ENCODE assay signal across 2 cellular contexts in the genomic region with DNA sequence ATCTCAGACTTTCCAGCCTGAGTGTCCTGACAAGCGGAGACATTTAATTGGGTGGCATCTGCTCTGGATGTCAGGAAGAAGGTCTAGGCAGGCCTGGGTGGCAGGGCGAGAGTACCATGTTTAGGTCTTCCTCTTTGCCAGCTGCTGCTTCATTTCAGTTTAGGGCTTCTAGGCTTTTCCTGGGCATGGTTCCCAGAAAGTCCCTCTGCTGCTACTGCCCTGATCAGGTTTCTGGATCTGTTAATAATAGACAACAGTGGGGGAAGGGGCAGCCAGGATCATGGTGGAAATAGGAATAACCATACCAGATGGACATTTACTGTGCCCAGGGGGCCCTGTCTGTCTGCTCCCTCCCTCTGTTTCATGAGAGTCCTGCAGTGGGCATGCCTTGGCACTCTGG.
TF ChIP-seq lines count a peak whose summit lies in the region.

No MANE protein-coding gene starts in this region.

TF ChIP-seq in liver, 16 proteins besides CTCF, POLR2A, EP300 and RAD21:
- TF ChIP-seq, protein P1, sequence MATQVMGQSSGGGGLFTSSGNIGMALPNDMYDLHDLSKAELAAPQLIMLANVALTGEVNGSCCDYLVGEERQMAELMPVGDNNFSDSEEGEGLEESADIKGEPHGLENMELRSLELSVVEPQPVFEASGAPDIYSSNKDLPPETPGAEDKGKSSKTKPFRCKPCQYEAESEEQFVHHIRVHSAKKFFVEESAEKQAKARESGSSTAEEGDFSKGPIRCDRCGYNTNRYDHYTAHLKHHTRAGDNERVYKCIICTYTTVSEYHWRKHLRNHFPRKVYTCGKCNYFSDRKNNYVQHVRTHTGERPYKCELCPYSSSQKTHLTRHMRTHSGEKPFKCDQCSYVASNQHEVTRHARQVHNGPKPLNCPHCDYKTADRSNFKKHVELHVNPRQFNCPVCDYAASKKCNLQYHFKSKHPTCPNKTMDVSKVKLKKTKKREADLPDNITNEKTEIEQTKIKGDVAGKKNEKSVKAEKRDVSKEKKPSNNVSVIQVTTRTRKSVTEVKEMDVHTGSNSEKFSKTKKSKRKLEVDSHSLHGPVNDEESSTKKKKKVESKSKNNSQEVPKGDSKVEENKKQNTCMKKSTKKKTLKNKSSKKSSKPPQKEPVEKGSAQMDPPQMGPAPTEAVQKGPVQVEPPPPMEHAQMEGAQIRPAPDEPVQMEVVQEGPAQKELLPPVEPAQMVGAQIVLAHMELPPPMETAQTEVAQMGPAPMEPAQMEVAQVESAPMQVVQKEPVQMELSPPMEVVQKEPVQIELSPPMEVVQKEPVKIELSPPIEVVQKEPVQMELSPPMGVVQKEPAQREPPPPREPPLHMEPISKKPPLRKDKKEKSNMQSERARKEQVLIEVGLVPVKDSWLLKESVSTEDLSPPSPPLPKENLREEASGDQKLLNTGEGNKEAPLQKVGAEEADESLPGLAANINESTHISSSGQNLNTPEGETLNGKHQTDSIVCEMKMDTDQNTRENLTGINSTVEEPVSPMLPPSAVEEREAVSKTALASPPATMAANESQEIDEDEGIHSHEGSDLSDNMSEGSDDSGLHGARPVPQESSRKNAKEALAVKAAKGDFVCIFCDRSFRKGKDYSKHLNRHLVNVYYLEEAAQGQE (IDR thresholded peaks at IDR 0.05): peak; percentile 15
- TF ChIP-seq GABPA (IDR thresholded peaks at IDR 0.05 in 1 of 2, conservative IDR thresholded peaks at IDR 0.05 in 1 of 2) (no peak), SP1 (IDR thresholded peaks at IDR 0.05) (peak; percentile 42), YY1 (IDR thresholded peaks at IDR 0.05) (peak; percentile 55)

TF ChIP-seq in HepG2, 621 proteins besides CTCF, POLR2A, EP300 and RAD21:
- TF ChIP-seq, protein P1 (IDR thresholded peaks at IDR 0.05; ENCODE audit: borderline replicate concordance in 1 of 2, low read depth in 1 of 2, low read length in 2 of 2): no peak
- TF ChIP-seq WIZ (CRISPR knock-in tag; IDR thresholded peaks at IDR 0.05) (no peak), IRX3 (CRISPR knock-in tag; IDR thresholded peaks at IDR 0.05; ENCODE audit: borderline replicate concordance, low read depth) (no peak), DPF2 (CRISPR knock-in tag; IDR thresholded peaks at IDR 0.05; ENCODE audit: borderline replicate concordance, low read depth) (no peak), SMAD3 (CRISPR knock-in tag; IDR thresholded peaks at IDR 0.05) (no peak), ZBTB3 (CRISPR knock-in tag; IDR thresholded peaks at IDR 0.05; ENCODE audit: borderline replicate concordance, low read depth) (no peak), ZNF629 (CRISPR knock-in tag; conservative IDR thresholded peaks at IDR 0.05) (no peak)
- TF ChIP-seq, protein P2, sequence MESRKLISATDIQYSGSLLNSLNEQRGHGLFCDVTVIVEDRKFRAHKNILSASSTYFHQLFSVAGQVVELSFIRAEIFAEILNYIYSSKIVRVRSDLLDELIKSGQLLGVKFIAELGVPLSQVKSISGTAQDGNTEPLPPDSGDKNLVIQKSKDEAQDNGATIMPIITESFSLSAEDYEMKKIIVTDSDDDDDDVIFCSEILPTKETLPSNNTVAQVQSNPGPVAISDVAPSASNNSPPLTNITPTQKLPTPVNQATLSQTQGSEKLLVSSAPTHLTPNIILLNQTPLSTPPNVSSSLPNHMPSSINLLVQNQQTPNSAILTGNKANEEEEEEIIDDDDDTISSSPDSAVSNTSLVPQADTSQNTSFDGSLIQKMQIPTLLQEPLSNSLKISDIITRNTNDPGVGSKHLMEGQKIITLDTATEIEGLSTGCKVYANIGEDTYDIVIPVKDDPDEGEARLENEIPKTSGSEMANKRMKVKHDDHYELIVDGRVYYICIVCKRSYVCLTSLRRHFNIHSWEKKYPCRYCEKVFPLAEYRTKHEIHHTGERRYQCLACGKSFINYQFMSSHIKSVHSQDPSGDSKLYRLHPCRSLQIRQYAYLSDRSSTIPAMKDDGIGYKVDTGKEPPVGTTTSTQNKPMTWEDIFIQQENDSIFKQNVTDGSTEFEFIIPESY (CRISPR knock-in tag; IDR thresholded peaks at IDR 0.05): no peak
